In genomic region chr4:95165926-95166524, GRCh38 we compare ENCODE assay signal across 8 cellular contexts.
DNase-seq lines count a peak whose midpoint lies in the region; ATAC-seq lines count a peak whose summit lies in the region.

No MANE protein-coding gene starts in this region.

- no peaks in the 10 kb centered on the region for H3K9me3 Mint-ChIP-seq in activated T-helper 1 cell treated with anti-CD3 and anti-CD28 coated beads, Interleukin-12 subunit alpha, Interleukin-12 subunit beta, Interleukin-2, Interleukin-4 antibody, amounts not matched to agents 30 ng/mL and 10 ng/mL and 1 ng/mL, durations not matched to agents 14 hours and 24 hours and 36 hours

- DNase-seq in DMS53 treated with DMSO at 0.1 percent for 48 hours (lab: John Stamatoyannopoulos, UW; ENCODE audit: unreplicated experiment) (peak; percentile 55), GM19240 (ENCODE audit: insufficient read length, low spot score) (peak; percentile 38), NCI-H2196 (lab: John Stamatoyannopoulos, UW; ENCODE audit: unreplicated experiment) (peak; percentile 44), glomerular endothelial cell (ENCODE audit: extremely low read depth, low read depth, low spot score) (peak; percentile 50), pulmonary artery endothelial cell (ENCODE audit: low read depth, low spot score) (peak; percentile 27), ecto neural progenitor cell (ENCODE audit: low spot score) (no peak)
- DNase-seq in activated T-helper 1 cell treated with anti-CD3 and anti-CD28 coated beads, Interleukin-12 subunit alpha, Interleukin-12 subunit beta, Interleukin-2, Interleukin-4 antibody, amounts not matched to agents 30 ng/mL and 10 ng/mL and 1 ng/mL, durations not matched to agents 14 hours and 24 hours and 36 hours (ENCODE audit: low spot score): peak; percentile 12

- ATAC-seq in HG03139 (IDR thresholded peaks at IDR 0.05; ENCODE audit: unreplicated experiment): peak; percentile 58

- intact Hi-C loops in activated T-helper 1 cell treated with anti-CD3 and anti-CD28 coated beads, Interleukin-12 subunit alpha, Interleukin-12 subunit beta, Interleukin-2, Interleukin-4 antibody, amounts not matched to agents 30 ng/mL and 10 ng/mL and 1 ng/mL, durations not matched to agents 14 hours and 24 hours and 36 hours (cut with micrococcal nuclease): loop anchor here (2.0 kb wide), 1 partner anchor 869 kb away; no protein-coding TSS in a partner anchor

- no peak overlapping the region for H3K4me3 Mint-ChIP-seq in activated T-helper 1 cell treated with anti-CD3 and anti-CD28 coated beads, Interleukin-12 subunit alpha, Interleukin-12 subunit beta, Interleukin-2, Interleukin-4 antibody, amounts not matched to agents 30 ng/mL and 10 ng/mL and 1 ng/mL, durations not matched to agents 14 hours and 24 hours and 36 hours

- no peak overlapping the region for H3K27ac Mint-ChIP-seq in activated T-helper 1 cell treated with anti-CD3 and anti-CD28 coated beads, Interleukin-12 subunit alpha, Interleukin-12 subunit beta, Interleukin-2, Interleukin-4 antibody, amounts not matched to agents 30 ng/mL and 10 ng/mL and 1 ng/mL, durations not matched to agents 14 hours and 24 hours and 36 hours

- no peaks in the 10 kb centered on the region for H3K36me3 Mint-ChIP-seq in activated T-helper 1 cell treated with anti-CD3 and anti-CD28 coated beads, Interleukin-12 subunit alpha, Interleukin-12 subunit beta, Interleukin-2, Interleukin-4 antibody, amounts not matched to agents 30 ng/mL and 10 ng/mL and 1 ng/mL, durations not matched to agents 14 hours and 24 hours and 36 hours (ENCODE audit: low read depth)

- peaks cover 9% of the 10 kb centered on the region for H3K27me3 Mint-ChIP-seq in activated T-helper 1 cell treated with anti-CD3 and anti-CD28 coated beads, Interleukin-12 subunit alpha, Interleukin-12 subunit beta, Interleukin-2, Interleukin-4 antibody, amounts not matched to agents 30 ng/mL and 10 ng/mL and 1 ng/mL, durations not matched to agents 14 hours and 24 hours and 36 hours (ENCODE audit: insufficient read depth)

- no peaks in the 10 kb centered on the region for H3K4me1 Mint-ChIP-seq in activated T-helper 1 cell treated with anti-CD3 and anti-CD28 coated beads, Interleukin-12 subunit alpha, Interleukin-12 subunit beta, Interleukin-2, Interleukin-4 antibody, amounts not matched to agents 30 ng/mL and 10 ng/mL and 1 ng/mL, durations not matched to agents 14 hours and 24 hours and 36 hours (ENCODE audit: low read depth)
